ENCODE assay signal across 21 cellular contexts in genomic region chr15:31047437-31047836, GRCh38. TPM values are rescaled to one million over a fixed set of nuclear protein-coding genes. Genes with fewer than 3 reads are reported as not detected.
DNase-seq lines count a peak whose midpoint lies in the region; ATAC-seq and TF ChIP-seq lines count a peak whose summit lies in the region.
"Had no signal": no experiment of that assay in that cellular context is flagged by ENCODE, and none has a peak within 500 bp of the region (broad histone marks: within the 10 kb centered on the region; RNA-seq: fewer than 3 reads in every experiment).

No MANE protein-coding gene starts in this region.

- H2AFZ ChIP-seq in neural progenitor cell (replicated peaks) = no peak overlapping the region
- H2AFZ ChIP-seq: GM23248 had no signal

- POLR2A ChIA-PET in WTC11 (lab: Charles Lee) = no interaction called here

- H3K27ac Mint-ChIP-seq in neural progenitor cell = peak overlapping the region; percentile 12
- H3K27ac Mint-ChIP-seq in WTC11 = no peak overlapping the region
- H3K27ac Mint-ChIP-seq: CD8-positive, alpha-beta T cell had no signal

- WGBS in heart left ventricle, 4 donors = 80 to 90% (median 85%) methylated on average over 8 of the region's 8 CpGs

- no peak for TF ChIP-seq POLR2A in heart left ventricle (IDR thresholded peaks at IDR 0.05)

- H3K9me3 Mint-ChIP-seq in neural progenitor cell (no peaks in the 10 kb centered on the region), WTC11 (no peaks in the 10 kb centered on the region)
- H3K9me3 Mint-ChIP-seq: CD8-positive, alpha-beta T cell; H9 had no signal

- H3K27me3 ChIP-seq in left ventricle myocardium inferior (ENCODE audit: low read depth) = peaks cover 5% of the 10 kb centered on the region
- H3K27me3 ChIP-seq in heart left ventricle = no peaks in the 10 kb centered on the region
- H3K27me3 ChIP-seq in WERI-Rb-1 (ENCODE audit: insufficient read depth, low read depth, severe bottlenecking) = no peaks in the 10 kb centered on the region
- H3K27me3 ChIP-seq in neural progenitor cell = no peaks in the 10 kb centered on the region
- H3K27me3 ChIP-seq: BLaER1 treated with 17β-estradiol and CSF1 and Interleukin-3, amounts not matched to agents 10 nM and 100 nM had no signal

- TF ChIP-seq CTCF in left ventricle myocardium inferior (IDR thresholded peaks at IDR 0.05; ENCODE audit: borderline replicate concordance) = no peak
- TF ChIP-seq CTCF in heart left ventricle (IDR thresholded peaks at IDR 0.05) = no peak
- no peak for TF ChIP-seq CTCF in WERI-Rb-1 (IDR thresholded peaks at IDR 0.05; ENCODE audit: low read depth, low read length)
- no peak for TF ChIP-seq CTCF in neural progenitor cell (IDR thresholded peaks at IDR 0.05)
- TF ChIP-seq CTCF in WTC11 (IDR thresholded peaks at IDR 0.05) = no peak

- no peaks in the 10 kb centered on the region for H3K79me2 ChIP-seq in neural progenitor cell (ENCODE audit: low read depth)

- no peak for DNase-seq in left ventricle myocardium inferior
- no peak for DNase-seq in heart left ventricle
- peak; percentile 26 for DNase-seq in WERI-Rb-1
- DNase-seq in neural progenitor cell (ENCODE audit: low spot score) = no peak
- no peak for DNase-seq in WTC11 (ENCODE audit: low spot score)
- no peak for DNase-seq in D341Med (ENCODE audit: low spot score)
- DNase-seq: 8988T; Calu3; CD8-positive, alpha-beta T cell; DMS 273 treated with DMSO at 0.1 percent for 48 hours; DMS53; DND-41; EL; GM23248; IMR-90 had no signal

- H3K36me3 Mint-ChIP-seq in neural progenitor cell = no peaks in the 10 kb centered on the region
- H3K36me3 Mint-ChIP-seq in WTC11 = no peaks in the 10 kb centered on the region
- H3K36me3 Mint-ChIP-seq: CD8-positive, alpha-beta T cell had no signal

- no peak for ATAC-seq in heart left ventricle
- ATAC-seq in WTC11 = no peak
- ATAC-seq in GM18873 (IDR thresholded peaks at IDR 0.05; ENCODE audit: low FRiP score, unreplicated experiment) = no peak
- ATAC-seq: CD8-positive, alpha-beta T cell; GM12878 had no signal

- H3K36me3 ChIP-seq in left ventricle myocardium inferior (no peaks in the 10 kb centered on the region), heart left ventricle (no peaks in the 10 kb centered on the region), WERI-Rb-1 (no peaks in the 10 kb centered on the region), neural progenitor cell (no peaks in the 10 kb centered on the region)
- H3K36me3 ChIP-seq: BLaER1 treated with 17β-estradiol and CSF1 and Interleukin-3, amounts not matched to agents 10 nM and 100 nM had no signal

- H3K9me3 ChIP-seq in left ventricle myocardium inferior (replicated peaks) (no peaks in the 10 kb centered on the region), heart left ventricle (no peaks in the 10 kb centered on the region), WERI-Rb-1 (ENCODE audit: severe bottlenecking) (no peaks in the 10 kb centered on the region), neural progenitor cell (ENCODE audit: low read depth) (no peaks in the 10 kb centered on the region)

- H3F3A ChIP-seq in neural progenitor cell (ENCODE audit: low read depth) = no peaks in the 10 kb centered on the region

- H3K27me3 Mint-ChIP-seq in neural progenitor cell (ENCODE audit: insufficient read depth, low read depth) (peaks cover 4% of the 10 kb centered on the region), WTC11 (ENCODE audit: low read depth) (no peaks in the 10 kb centered on the region)

- no peak overlapping the region for H3K4me3 Mint-ChIP-seq in neural progenitor cell
- no peak overlapping the region for H3K4me3 Mint-ChIP-seq in WTC11
- H3K4me3 Mint-ChIP-seq: CD8-positive, alpha-beta T cell; H9 had no signal

- H3K4me3 ChIP-seq in left ventricle myocardium inferior = peak overlapping the region; percentile 12
- no peak overlapping the region for H3K4me3 ChIP-seq in heart left ventricle
- H3K4me3 ChIP-seq in WERI-Rb-1 (ENCODE audit: low read depth, low read length) = no peak overlapping the region
- no peak overlapping the region for H3K4me3 ChIP-seq in neural progenitor cell
- H3K4me3 ChIP-seq: BLaER1 treated with 17β-estradiol and CSF1 and Interleukin-3, amounts not matched to agents 10 nM and 100 nM; GM12878; GM23248 had no signal

- CTCF ChIA-PET in WTC11 (lab: Charles Lee) = interaction anchor here (0.6 to 1.2 kb wide), 2 partner anchors 82 to 396 kb away, joined by 3 to 5 read pairs; no protein-coding TSS in a partner anchor

- H4K20me1 ChIP-seq in neural progenitor cell (ENCODE audit: low read depth) = no peaks in the 10 kb centered on the region
- H4K20me1 ChIP-seq: BLaER1 treated with 17β-estradiol and CSF1 and Interleukin-3, amounts not matched to agents 10 nM and 100 nM had no signal

- no peaks in the 10 kb centered on the region for H3K4me1 Mint-ChIP-seq in neural progenitor cell
- H3K4me1 Mint-ChIP-seq in WTC11 = peaks cover 12% of the 10 kb centered on the region

- no peak overlapping the region for H3K4me2 ChIP-seq in neural progenitor cell
- H3K4me2 ChIP-seq: BLaER1 treated with 17β-estradiol and CSF1 and Interleukin-3, amounts not matched to agents 10 nM and 100 nM had no signal

- intact Hi-C loops in left ventricle myocardium inferior (cut with micrococcal nuclease) (no loop called here), heart left ventricle (cut with DNase I) (no loop called here)

- no peak overlapping the region for H3K9ac ChIP-seq in neural progenitor cell
- H3K9ac ChIP-seq: BLaER1 treated with 17β-estradiol and CSF1 and Interleukin-3, amounts not matched to agents 10 nM and 100 nM; GM23248 had no signal

- H3K4me1 ChIP-seq in left ventricle myocardium inferior (no peaks in the 10 kb centered on the region), heart left ventricle (peaks cover 0 to 17% (median 0%) of the 10 kb centered on the region in 12 donors), neural progenitor cell (no peaks in the 10 kb centered on the region)

- no peak overlapping the region for H3K27ac ChIP-seq in left ventricle myocardium inferior (replicated peaks)
- no peak overlapping the region for H3K27ac ChIP-seq in heart left ventricle
- no peak overlapping the region for H3K27ac ChIP-seq in WERI-Rb-1
- no peak overlapping the region for H3K27ac ChIP-seq in neural progenitor cell
- H3K27ac ChIP-seq: BLaER1 treated with 17β-estradiol and CSF1 and Interleukin-3, amounts not matched to agents 10 nM and 100 nM; GM23248 had no signal

TF ChIP-seq in WTC11, 78 proteins besides CTCF, POLR2A, EP300 and RAD21:
- TF ChIP-seq, protein P1, sequence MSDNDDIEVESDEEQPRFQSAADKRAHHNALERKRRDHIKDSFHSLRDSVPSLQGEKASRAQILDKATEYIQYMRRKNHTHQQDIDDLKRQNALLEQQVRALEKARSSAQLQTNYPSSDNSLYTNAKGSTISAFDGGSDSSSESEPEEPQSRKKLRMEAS (CRISPR knock-in tag; IDR thresholded peaks at IDR 0.05) = no peak
- no peak for TF ChIP-seq KAT7 (CRISPR knock-in tag; IDR thresholded peaks at IDR 0.05; ENCODE audit: borderline replicate concordance)

RNA-seq across cellular contexts. Expression of gene TRPM1, which starts 54.1 kb away (rescaled TPM):
- not detected for total RNA-seq in left ventricle myocardium inferior
- total RNA-seq in heart left ventricle = not detected
- polyA plus RNA-seq in heart left ventricle = under 1 TPM in 1 of 2 donors, not detected in 1; 0.25 TPM
- total RNA-seq in neural progenitor cell (ENCODE audit: low replicate concordance) = not detected in 2 replicates
- 0.32 to 1.2 TPM (median 0.77 TPM) in 3 replicates for total RNA-seq in WTC11 (2021)
- total RNA-seq: A673; Calu3; CD8-positive, alpha-beta T cell; GM23248; H9; IMR-90 had no signal
- polyA plus RNA-seq: AG04450, GM23248, IMR-90 had no signal

RNA-seq across cellular contexts. Expression of gene MTMR10, which starts 56.0 kb away (rescaled TPM):
- total RNA-seq in left ventricle myocardium inferior (28.8 TPM), heart left ventricle (10 to 100 TPM; 14.4 to 38.9 (median 27.8) TPM), neural progenitor cell (ENCODE audit: low replicate concordance) (8.8 and 18.7 TPM in 2 replicates), WTC11 (2021) (15.3 to 17.3 TPM (median 15.9 TPM) in 3 replicates)
- 10 to 100 TPM in 1 of 2 donors, 1 to 10 TPM in 1; 8.6 to 22.6 TPM for polyA plus RNA-seq in heart left ventricle
